Comparison of ENCODE assay signal across 29 cellular contexts in genomic region chr5:136094913-136095641, GRCh38. TPM values are rescaled to one million over a fixed set of nuclear protein-coding genes. Genes with fewer than 3 reads are reported as not detected.
A peak's percentile ranks its signal among the peaks of the same experiment; 100 is the strongest.
DNase-seq lines count a peak whose midpoint lies in the region; ATAC-seq and TF ChIP-seq lines count a peak whose summit lies in the region.
"Had no signal": no experiment of that assay in that cellular context is flagged by ENCODE, and none has a peak within 500 bp of the region (broad histone marks: within the 10 kb centered on the region; RNA-seq: fewer than 3 reads in every experiment).

No MANE protein-coding gene starts in this region.

- TF ChIP-seq CTCF in colonic mucosa (IDR thresholded peaks at IDR 0.05) (no peak), nephron (IDR thresholded peaks at IDR 0.05; ENCODE audit: unreplicated experiment in 3 of 3) (no peak), type B pancreatic cell (conservative IDR thresholded peaks at IDR 0.05) (no peak)

- peak overlapping the region in 1 of 2 donors; percentile 48 for H3K9ac ChIP-seq in colonic mucosa (ENCODE audit: low read depth in 2 of 2, low read length in 2 of 2)

- H3K36me3 Mint-ChIP-seq in nephron (ENCODE audit: low read depth), result no peaks in the 10 kb centered on the region
- H3K36me3 Mint-ChIP-seq in type B pancreatic cell, result no peaks in the 10 kb centered on the region
- H3K36me3 Mint-ChIP-seq: CD14-positive monocyte, immature natural killer cell, mesothelial cell of epicardium had no signal

- no peak for ATAC-seq in GM21447 (IDR thresholded peaks at IDR 0.05; ENCODE audit: unreplicated experiment)
- ATAC-seq: gastrocnemius medialis, Panc1, sciatic nerve had no signal

- no peaks in the 10 kb centered on the region for H3K36me3 ChIP-seq in colonic mucosa
- H3K36me3 ChIP-seq: esophagus squamous epithelium, gastrocnemius medialis, left ventricle myocardium inferior, SJSA1, stomach, tibial nerve had no signal

- no peaks in the 10 kb centered on the region for H3K9me3 Mint-ChIP-seq in nephron
- no peaks in the 10 kb centered on the region for H3K9me3 Mint-ChIP-seq in type B pancreatic cell
- H3K9me3 Mint-ChIP-seq: activated CD4-positive, alpha-beta T cell treated with anti-CD3 and anti-CD28 coated beads, Interleukin-2, amount 10 ng/mL, durations not matched to agents 7 days and 5 days; activated naive CD4-positive, alpha-beta T cell treated with anti-CD3 and anti-CD28 coated beads for 36 hours; mesothelial cell of epicardium; neural crest cell had no signal

- no peak overlapping the region for H3K4me3 ChIP-seq in colonic mucosa
- H3K4me3 ChIP-seq: coronary artery, esophagus squamous epithelium, gastrocnemius medialis, left ventricle myocardium inferior, SJSA1, stomach, tibial nerve had no signal

- H3K4me1 Mint-ChIP-seq in nephron (peaks cover 25% of the 10 kb centered on the region), type B pancreatic cell (ENCODE audit: unreplicated experiment) (peaks cover 11% of the 10 kb centered on the region)
- H3K4me1 Mint-ChIP-seq: activated CD4-positive, alpha-beta T cell treated with anti-CD3 and anti-CD28 coated beads, Interleukin-2, amount 10 ng/mL, durations not matched to agents 7 days and 5 days; CD14-positive monocyte; immature natural killer cell had no signal

- no peaks in the 10 kb centered on the region for H3K27me3 Mint-ChIP-seq in nephron (ENCODE audit: low read depth)
- peaks cover 10% of the 10 kb centered on the region for H3K27me3 Mint-ChIP-seq in type B pancreatic cell

- peak; percentile 78 for DNase-seq in DMS79 treated with DMSO at 0.1 percent for 48 hours (lab: John Stamatoyannopoulos, UW)
- DNase-seq in NCI-H345 (lab: John Stamatoyannopoulos, UW), result peak; percentile 22
- DNase-seq in colonic mucosa, result no peak
- DNase-seq in stimulated activated naive CD4-positive, alpha-beta T cell (lab: John Stamatoyannopoulos, UW), result no peak
- DNase-seq in type B pancreatic cell (ENCODE audit: extremely low spot score, unreplicated experiment), result no peak
- no peak for DNase-seq in activated CD4-positive, CD25-positive, alpha-beta regulatory T cell treated with anti-CD3 and anti-CD28 coated beads, Interleukin-2, amount 50 U/mL, for 72 hours
- DNase-seq: activated CD4-positive, alpha-beta T cell treated with anti-CD3 and anti-CD28 coated beads, Interleukin-2, amount 10 ng/mL, durations not matched to agents 7 days and 5 days; activated naive CD4-positive, alpha-beta T cell treated with anti-CD3 and anti-CD28 coated beads for 36 hours; esophagus squamous epithelium; gastrocnemius medialis; GOT3; hippocampal formation; immature natural killer cell; KG1; left ventricle myocardium inferior; NCI-H146; NCI-H2227 treated with DMSO at 0.1 percent for 48 hours; posterior cingulate gyrus had no signal

- no peaks in the 10 kb centered on the region for H3K27me3 ChIP-seq in colonic mucosa
- H3K27me3 ChIP-seq: esophagus squamous epithelium, gastrocnemius medialis, stomach, tibial nerve had no signal

- intact Hi-C loops in colonic mucosa (cut with DNase I), result no loop called here

- no peak overlapping the region for H3K4me3 Mint-ChIP-seq in nephron
- H3K4me3 Mint-ChIP-seq in type B pancreatic cell, result no peak overlapping the region
- H3K4me3 Mint-ChIP-seq: activated CD4-positive, alpha-beta T cell treated with anti-CD3 and anti-CD28 coated beads, Interleukin-2, amount 10 ng/mL, durations not matched to agents 7 days and 5 days; activated naive CD4-positive, alpha-beta T cell treated with anti-CD3 and anti-CD28 coated beads for 36 hours; CD14-positive monocyte; immature natural killer cell; mesothelial cell of epicardium; neural crest cell had no signal

- H3K27ac Mint-ChIP-seq in nephron (peak overlapping the region in 2 of 3 experiments; percentile 8 to 20), type B pancreatic cell (no peak overlapping the region)
- H3K27ac Mint-ChIP-seq: activated CD4-positive, alpha-beta T cell treated with anti-CD3 and anti-CD28 coated beads, Interleukin-2, amount 10 ng/mL, durations not matched to agents 7 days and 5 days; activated naive CD4-positive, alpha-beta T cell treated with anti-CD3 and anti-CD28 coated beads for 36 hours; CD14-positive monocyte; immature natural killer cell; mesothelial cell of epicardium had no signal

- H3K4me1 ChIP-seq in colonic mucosa, result no peaks in the 10 kb centered on the region
- H3K4me1 ChIP-seq: gastrocnemius medialis, SJSA1 had no signal

- peak overlapping the region; percentile 58 for H3K27ac ChIP-seq in colonic mucosa
- H3K27ac ChIP-seq: coronary artery, esophagus squamous epithelium, gastrocnemius medialis, left ventricle myocardium inferior, SJSA1, tibial nerve had no signal

- no peaks in the 10 kb centered on the region for H3K9me3 ChIP-seq in colonic mucosa
- H3K9me3 ChIP-seq: esophagus squamous epithelium, gastrocnemius medialis, left ventricle myocardium inferior, SJSA1, stomach, tibial nerve had no signal

RNA-seq across cellular contexts. Expression of gene SMAD5, which starts 37.6 kb away (rescaled TPM):
- total RNA-seq in colonic mucosa (10 to 100 TPM; 51.9 to 64.1 TPM), type B pancreatic cell (ENCODE audit: low replicate concordance) (69.1 and 80.0 TPM in 2 replicates)

Comparison
In these comparisons a context has a peak if more than half of its experiments do, and no peak if none do; other contexts are left out.
1. DNase-seq: peak in DMS79 treated with DMSO at 0.1 percent for 48 hours (single experiment) and NCI-H345 (single experiment); none in colonic mucosa (single experiment), stimulated activated naive CD4-positive, alpha-beta T cell (0 of 6), type B pancreatic cell (single experiment) and activated CD4-positive, CD25-positive, alpha-beta regulatory T cell treated with anti-CD3 and anti-CD28 coated beads, Interleukin-2, amount 50 U/mL, for 72 hours (single experiment).